Comparison of ENCODE assay signal across 9 cellular contexts in the genomic region with DNA sequence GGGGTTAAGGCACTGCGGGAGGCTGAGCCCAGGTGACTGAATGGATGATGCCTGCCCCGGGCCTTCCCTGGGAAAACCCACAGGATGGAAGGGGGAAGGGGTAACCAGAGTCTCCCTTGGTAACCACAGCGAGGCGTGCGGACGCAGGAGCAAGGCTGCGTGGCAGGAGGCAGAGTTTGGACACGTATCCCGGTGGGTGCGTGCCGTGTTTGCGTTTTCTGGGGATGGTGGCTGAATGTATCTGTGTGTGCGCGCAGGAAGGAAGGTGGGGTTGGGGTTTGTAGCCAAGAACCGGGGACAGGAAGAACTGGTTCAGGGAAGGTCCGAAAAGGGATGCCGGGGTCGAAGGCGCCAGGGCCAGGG. TPM values are rescaled to one million over a fixed set of nuclear protein-coding genes. Genes with fewer than 3 reads are reported as not detected.
A peak's percentile ranks its signal among the peaks of the same experiment; 100 is the strongest.
DNase-seq lines count a peak whose midpoint lies in the region; ATAC-seq, FAIRE-seq and TF ChIP-seq lines count a peak whose summit lies in the region.
"Had no signal": no experiment of that assay in that cellular context is flagged by ENCODE, and none has a peak within 500 bp of the region (broad histone marks: within the 10 kb centered on the region; RNA-seq: fewer than 3 reads in every experiment).

No MANE protein-coding gene starts in this region.

- no peak for FAIRE-seq in GM12878 (lab: Jason Lieb, UNC)

- H3K79me2 ChIP-seq in GM12878 (ENCODE audit: control insufficient read depth, insufficient read depth, low read length), result no peaks in the 10 kb centered on the region

- H3K4me2 ChIP-seq in GM12878 (ENCODE audit: control insufficient read depth, insufficient read depth), result peak overlapping the region; percentile 99

- CTCF ChIA-PET in GM12878 (lab: Yijun Ruan, JAX), result interaction anchor here (0.6 to 1.0 kb wide), 2 partner anchors 9 to 118 kb away, joined by 3 read pairs; no protein-coding TSS in a partner anchor

- no peaks in the 10 kb centered on the region for H3K36me3 Mint-ChIP-seq in mesothelial cell of epicardium

- H3K4me1 ChIP-seq in right atrium auricular region, result peaks cover 0 to 30% of the 10 kb centered on the region in 2 donors
- H3K4me1 ChIP-seq in GM12878 (ENCODE audit: control insufficient read depth, insufficient read depth, low read length), result peaks cover 11% of the 10 kb centered on the region
- H3K4me1 ChIP-seq in uterus, result peaks cover 0 to 6% of the 10 kb centered on the region in 2 donors

- H3K27ac Mint-ChIP-seq in mesothelial cell of epicardium, result no peak overlapping the region

- BruUV-seq in GM12878 (replicated peaks; lab: Mats Ljungman, UMichigan), result no TSS peak

- intact Hi-C loops in Right ventricle myocardium inferior (cut with DNase I), result loop anchor here (10.0 kb wide), 1 partner anchor 131 kb away; no protein-coding TSS in a partner anchor
- intact Hi-C loops in GM12878 (cut with micrococcal nuclease; ENCODE audit: unreplicated experiment), result loop anchor here (10.0 kb wide), 1 partner anchor 979 kb away; no protein-coding TSS in a partner anchor
- intact Hi-C loops in uterus (cut with DNase I; ENCODE audit: low total_unique reads), result loop anchor here (10.0 kb wide), 1 partner anchor 211 kb away; no protein-coding TSS in a partner anchor

- no peaks in the 10 kb centered on the region for H4K20me1 ChIP-seq in GM12878 (ENCODE audit: control insufficient read depth, insufficient read depth)

- TF ChIP-seq EP300 in GM12878 (IDR thresholded peaks at IDR 0.05; ENCODE audit: borderline replicate concordance in 1 of 2, control insufficient read depth in 1 of 2, low read depth in 2 of 2, low read length in 2 of 2), result no peak

- RAD21 ChIA-PET in GM12878 (lab: Charles Lee; ENCODE audit: unreplicated experiment), result interaction anchor here (1.1 kb wide), 1 partner anchor 205 kb away, joined by 3 read pairs; no protein-coding TSS in a partner anchor

- H3K36me3 ChIP-seq in right atrium auricular region (no peaks in the 10 kb centered on the region), GM12878 (ENCODE audit: control insufficient read depth in 2 of 2, insufficient read depth in 2 of 2, low read length in 1 of 2) (no peaks in the 10 kb centered on the region), uterus (no peaks in the 10 kb centered on the region)

- in situ Hi-C loops in GM12878 (cut with MboI), result no loop called here

- no peak for TF ChIP-seq RAD21 in GM12878 (IDR thresholded peaks at IDR 0.05; ENCODE audit: insufficient read depth, low read depth, low read length)

- TF ChIP-seq POLR2A in GM12878 (IDR thresholded peaks at IDR 0.05; ENCODE audit: low read depth, low read length) (no peak), uterus (IDR thresholded peaks at IDR 0.05) (no peak)

- no peak overlapping the region for H3K9ac ChIP-seq in GM12878 (ENCODE audit: control insufficient read depth, insufficient read depth, low read length)

- H3K27me3 ChIP-seq in right atrium auricular region (no peaks in the 10 kb centered on the region), GM12878 (replicated peaks in 1 of 2; ENCODE audit: control insufficient read depth in 2 of 2, insufficient read depth in 2 of 2, low read length in 1 of 2) (peaks cover 22 to 28% of the 10 kb centered on the region in 2 experiments), uterus (no peaks in the 10 kb centered on the region)

- H2AFZ ChIP-seq in GM12878 (ENCODE audit: control insufficient read depth, low read depth, low read length), result no peak overlapping the region

- ATAC-seq in Right ventricle myocardium inferior (no peak), GM12878 (no peak), GM21360 (IDR thresholded peaks at IDR 0.05; ENCODE audit: unreplicated experiment) (no peak), HG03469 (IDR thresholded peaks at IDR 0.05; ENCODE audit: unreplicated experiment) (no peak)

- no peak for TF ChIP-seq CTCF in right atrium auricular region (IDR thresholded peaks at IDR 0.05)
- TF ChIP-seq CTCF in GM12878 (IDR thresholded peaks at IDR 0.05 in 2 of 3, conservative IDR thresholded peaks at IDR 0.05 in 1 of 3; ENCODE audit: control insufficient read depth in 2 of 3, extremely low read depth in 1 of 3, insufficient read depth in 1 of 3, low read depth in 3 of 3, low read length in 3 of 3), result no peak
- TF ChIP-seq CTCF in mesothelial cell of epicardium (IDR thresholded peaks at IDR 0.05; ENCODE audit: unreplicated experiment), result no peak
- no peak for TF ChIP-seq CTCF in uterus (IDR thresholded peaks at IDR 0.05)

- peak overlapping the region; percentile 66 for H3K4me3 Mint-ChIP-seq in mesothelial cell of epicardium

- H3K9me3 Mint-ChIP-seq in mesothelial cell of epicardium, result no peaks in the 10 kb centered on the region

- H3K9me3 ChIP-seq in right atrium auricular region (no peaks in the 10 kb centered on the region), GM12878 (replicated peaks; ENCODE audit: control insufficient read depth, insufficient read depth, low read length) (no peaks in the 10 kb centered on the region), uterus (no peaks in the 10 kb centered on the region)

- H3K4me3 ChIP-seq in right atrium auricular region (peak overlapping the region; percentile 59 to 65), GM12878 (peak overlapping the region; percentile 92; the same call in 1 of the 2 replicates), uterus (peak overlapping the region; percentile 48 to 84)

- H3K27me3 Mint-ChIP-seq in mesothelial cell of epicardium (ENCODE audit: low read depth), result peaks cover 74% of the 10 kb centered on the region

- H3K27ac ChIP-seq in right atrium auricular region, result no peak overlapping the region
- H3K27ac ChIP-seq in GM12878 (ENCODE audit: control insufficient read depth, insufficient read depth), result no peak overlapping the region
- no peak overlapping the region for H3K27ac ChIP-seq in uterus
- H3K27ac ChIP-seq: VCaP had no signal

- SMC1A ChIA-PET in GM12878 (lab: Charles Lee; ENCODE audit: uncharacterized antibody, unreplicated experiment), result no interaction called here

- no peak for DNase-seq in right atrium auricular region (ENCODE audit: low spot score)
- no peak for DNase-seq in Right ventricle myocardium inferior (ENCODE audit: missing footprints)
- no peak for DNase-seq in GM12878 (ENCODE audit: low read depth, low spot score)
- DNase-seq in mesothelial cell of epicardium (ENCODE audit: low spot score in 2 of 2, unreplicated experiment in 2 of 2), result no peak
- no peak for DNase-seq in uterus
- DNase-seq in amniotic stem cell (lab: John Stamatoyannopoulos, UW), result no peak

- POLR2A ChIA-PET in GM12878 (lab: Charles Lee), result no interaction called here

- WGBS in GM12878 (ENCODE audit: insufficient coverage, insufficient replicate concordance, low lambda C conversion rate, missing lambda C conversion rate), result 6% methylated on average over 19 of the region's 19 CpGs

- H3K4me1 Mint-ChIP-seq in mesothelial cell of epicardium, result peaks cover 22% of the 10 kb centered on the region

TF ChIP-seq in GM12878, 131 proteins besides CTCF, POLR2A, EP300 and RAD21:
- TF ChIP-seq ZNF384 (IDR thresholded peaks at IDR 0.05; ENCODE audit: borderline replicate concordance, low read depth, low read length), result no peak
- TF ChIP-seq RUNX3 (IDR thresholded peaks at IDR 0.05; ENCODE audit: low read length), result peak; percentile 50; the same call in 1 of the 2 replicates
- TF ChIP-seq EZH2 (IDR thresholded peaks at IDR 0.05; ENCODE audit: borderline replicate concordance, control insufficient read depth, low read depth, low read length), result peak; percentile 9; the same call in 1 of the 2 replicates

RNA-seq across cellular contexts. Expression of a gene that starts 1.8 kb away (rescaled TPM):
- 1 to 10 TPM; 5.5 to 6.1 TPM for total RNA-seq in right atrium auricular region
- total RNA-seq in Right ventricle myocardium inferior, result 10.9 TPM
- 0.67 and 1.2 TPM in 2 replicates for total RNA-seq in GM12878 (2013; cell fraction: nucleolus; rRNA removed)
- 1.1 and 2.0 TPM in 2 replicates for total RNA-seq in GM12878 (2014; rRNA removed)
- total RNA-seq in GM12878 (2014; rRNA removed; fragmentation: Illumina TruSeq; extraction: Trizol), result 0.54 and 0.60 TPM in 2 replicates
- 2.2 and 3.0 TPM in 2 replicates for total RNA-seq in GM12878 (2021)
- polyA plus RNA-seq in GM12878 (2011; ENCODE audit: low read depth), result 0.10 TPM
- polyA plus RNA-seq in GM12878 (2011; rRNA removed), result 0.15 and 0.19 TPM in 2 replicates
- 0.09 and 0.40 TPM in 2 replicates for polyA plus RNA-seq in GM12878 (2011; cell fraction: cytosol; rRNA removed)
- 0.27 and 0.76 TPM in 2 replicates for polyA plus RNA-seq in GM12878 (2011; cell fraction: nucleus; rRNA removed)
- 0.14 and 0.83 TPM in 2 replicates for polyA plus RNA-seq in GM12878 (2012)
- 1.1 and 2.2 TPM in 2 replicates for polyA plus RNA-seq in GM12878 (2014; fragmentation: Illumina TruSeq; extraction: Trizol)
- polyA plus RNA-seq in GM12878 (2014; fragmentation: Nextera tagmentation; extraction: Ambion mirVana), result under 1 TPM; 0.02 to 0.26 TPM
- polyA plus RNA-seq in GM12878 (2014; rRNA removed), result 0.94 and 1.00 TPM in 2 replicates
- under 1 TPM in 1 of 2 experiments, not detected in 1; 0.90 TPM for polyA plus RNA-seq in GM12878 (2016; fragmentation: Nextera tagmentation; extraction: Ambion mirVana)
- 0.22 and 0.77 TPM in 2 replicates for polyA minus RNA-seq in GM12878 (2011; rRNA and poly(A)+ RNA removed)
- polyA minus RNA-seq in GM12878 (2011; cell fraction: cytosol; rRNA and poly(A)+ RNA removed), result not detected in 2 replicates
- 0.36 and 0.48 TPM in 2 replicates for polyA minus RNA-seq in GM12878 (2011; cell fraction: nucleus; rRNA and poly(A)+ RNA removed)
- 2.3 to 3.7 TPM (median 2.9 TPM) in 3 replicates for total RNA-seq in mesothelial cell of epicardium
- total RNA-seq in uterus, result 10 to 100 TPM in 3 of 4 donors, 1 to 10 TPM in 1; 4.0 to 32.9 (median 18.1) TPM
